Comparison of ENCODE assay signal across 9 cellular contexts in the genomic region with DNA sequence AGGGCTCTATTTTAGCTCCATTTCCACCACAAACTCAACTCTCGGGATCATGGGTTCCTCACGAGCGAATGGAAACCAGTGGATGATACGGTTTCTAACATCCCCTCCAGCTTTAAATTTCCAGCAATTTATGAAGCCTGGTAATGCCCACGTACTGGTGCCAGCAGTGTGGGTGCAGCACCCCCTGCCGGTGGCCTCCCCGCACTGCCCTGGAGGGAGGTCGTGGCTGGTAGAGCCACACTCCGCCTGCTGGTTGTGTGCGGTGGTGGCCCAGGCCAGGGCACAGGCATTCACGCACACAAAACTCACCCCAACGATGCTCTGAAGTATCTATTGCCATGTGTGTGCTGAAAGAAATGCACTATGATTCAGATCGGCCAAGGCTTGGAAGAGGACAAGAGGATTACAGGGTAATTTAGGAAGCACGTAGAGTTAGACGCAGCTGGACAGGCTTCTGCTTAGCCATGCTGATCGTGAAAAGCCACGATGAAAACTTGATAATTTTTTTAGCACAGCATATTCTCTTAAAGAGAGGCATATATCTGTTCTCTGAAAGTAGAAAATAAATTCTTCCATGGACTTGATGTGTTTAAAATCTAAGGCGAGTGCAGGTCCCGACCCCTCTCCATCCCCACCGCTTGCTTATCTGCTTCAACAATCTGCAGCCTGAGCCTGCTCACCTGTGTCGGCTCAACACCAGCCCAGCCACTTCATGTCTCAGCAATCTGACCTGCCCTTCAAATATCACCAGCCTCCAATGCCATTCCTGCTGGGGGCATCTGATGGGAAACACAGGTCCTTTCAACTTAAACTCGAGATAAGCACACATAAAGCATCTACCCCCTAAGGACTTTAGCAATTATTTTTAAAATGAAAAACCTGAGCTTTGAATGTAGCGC. TPM values are rescaled to one million over a fixed set of nuclear protein-coding genes. Genes with fewer than 3 reads are reported as not detected.
DNase-seq lines count a peak whose midpoint lies in the region; TF ChIP-seq lines count a peak whose summit lies in the region.
"Had no signal": no experiment of that assay in that cellular context is flagged by ENCODE, and none has a peak within 500 bp of the region (broad histone marks: within the 10 kb centered on the region; RNA-seq: fewer than 3 reads in every experiment).

No MANE protein-coding gene starts in this region.

- 80 to 81% methylated on average over 23 of the region's 23 CpGs for WGBS in GM23248 (ENCODE audit: low coverage in 1 of 2, low lambda C conversion rate in 2 of 2, missing lambda C conversion rate in 2 of 2), 2 experiments
- 73 to 77% methylated on average over 19 to 23 of the region's 23 CpGs for WGBS in lower leg skin, 2 donors

- no peak for TF ChIP-seq POLR2A in lower leg skin (IDR thresholded peaks at IDR 0.05)

- H3F3A ChIP-seq in GM23248 (ENCODE audit: insufficient read depth), result peaks cover 10% of the 10 kb centered on the region; the same call in 1 of the 2 replicates

- H3K79me2 ChIP-seq in GM23248 (ENCODE audit: insufficient read depth), result peaks cover 48% of the 10 kb centered on the region

- H3K36me3 ChIP-seq in GM06990 (ENCODE audit: control insufficient read depth, insufficient read depth, low read length) (no peaks in the 10 kb centered on the region), GM23248 (ENCODE audit: low read depth) (no peaks in the 10 kb centered on the region)

- no peak overlapping the region for H3K4me3 ChIP-seq in GM06990 (replicated peaks; ENCODE audit: low read depth, low read length)
- H3K4me3 ChIP-seq in GM23248, result no peak overlapping the region
- H3K4me3 ChIP-seq in lower leg skin (ENCODE audit: low read depth, poor library complexity, severe bottlenecking), result no peak overlapping the region

- TF ChIP-seq CTCF in GM06990 (IDR thresholded peaks at IDR 0.05; ENCODE audit: insufficient read depth, low read length, poor library complexity, severe bottlenecking) (peak; percentile 100), lower leg skin (IDR thresholded peaks at IDR 0.05) (peak in 1 of 3 donors; percentile 84)

- no peaks in the 10 kb centered on the region for H3K9me2 ChIP-seq in GM23248 (ENCODE audit: insufficient read depth)

- H4K20me1 ChIP-seq in GM23248 (ENCODE audit: insufficient read depth), result no peaks in the 10 kb centered on the region

- in situ Hi-C loops in GM23248 (cut with MboI), result loop anchor here (10.0 kb wide), 1 partner anchor 275 kb away; no protein-coding TSS in a partner anchor

- H3K4me1 ChIP-seq in GM23248 (ENCODE audit: insufficient read depth), result peaks cover 5% of the 10 kb centered on the region

- H2AFZ ChIP-seq in GM23248, result no peak overlapping the region

- intact Hi-C loops in lower leg skin (cut with DNase I; ENCODE audit: low total_unique reads), result loop anchor here (10.0 kb wide), 1 partner anchor 275 kb away; no protein-coding TSS in a partner anchor

- no peak overlapping the region for H3K9ac ChIP-seq in GM23248

- no peaks in the 10 kb centered on the region for H3K27me3 ChIP-seq in GM06990 (replicated peaks; ENCODE audit: control insufficient read depth, insufficient read depth, low read length)
- H3K27me3 ChIP-seq in GM23248 (replicated peaks; ENCODE audit: insufficient read depth), result no peaks in the 10 kb centered on the region

- peak; percentile 81 for DNase-seq in GM06990 (ENCODE audit: extremely low read depth, insufficient read length)
- peak; percentile 66 for DNase-seq in GM23248
- DNase-seq in LHCN-M2 (ENCODE audit: low read depth), result peak; percentile 70
- peak; percentile 75 for DNase-seq in activated CD4-positive, CD25-positive, alpha-beta regulatory T cell treated with anti-CD3 and anti-CD28 coated beads, Interleukin-2, amount 50 U/mL, for 72 hours
- DNase-seq in lower leg skin (ENCODE audit: low spot score in 2 of 2), result peak; percentile 46 to 91
- DNase-seq in stimulated activated CD8-positive, alpha-beta memory T cell treated with anti-CD3 and anti-CD28 coated beads, Interleukin-12 subunit alpha, Interleukin-12 subunit beta, amount 100 ng/mL, for 4 hours (ENCODE audit: low read depth), result peak; percentile 10
- DNase-seq in NCI-H2227 treated with DMSO at 0.1 percent for 48 hours (lab: John Stamatoyannopoulos, UW), result no peak

- no peaks in the 10 kb centered on the region for H3K9me3 ChIP-seq in GM23248 (ENCODE audit: low read depth)

- H3K27ac ChIP-seq in GM23248 (no peak overlapping the region), cingulate gyrus (ENCODE audit: low read depth, low read length) (peak overlapping the region; percentile 41)
- H3K27ac ChIP-seq: epithelial cell of prostate had no signal

- no peak overlapping the region for H3K4me2 ChIP-seq in GM23248 (ENCODE audit: unreplicated experiment)

RNA-seq across cellular contexts. Expression of a gene that starts 59.1 kb away (rescaled TPM):
- 37.6 and 39.8 TPM in 2 replicates for total RNA-seq in GM23248 (2014; rRNA removed; shearing (Covaris generic))
- 12.5 TPM in 2 replicates for polyA plus RNA-seq in GM23248 (2016; fragmentation: Nextera tagmentation; extraction: Ambion mirVana)
- total RNA-seq in LHCN-M2 (2014; rRNA removed) (23.8 and 31.3 TPM in 2 replicates), lower leg skin (10 to 100 TPM in 2 of 4 donors, 1 to 10 TPM in 2; 4.6 to 16.9 (median 11.6) TPM)
- polyA plus RNA-seq in LHCN-M2 (2012), result 6.6 TPM
